In the genomic region with DNA sequence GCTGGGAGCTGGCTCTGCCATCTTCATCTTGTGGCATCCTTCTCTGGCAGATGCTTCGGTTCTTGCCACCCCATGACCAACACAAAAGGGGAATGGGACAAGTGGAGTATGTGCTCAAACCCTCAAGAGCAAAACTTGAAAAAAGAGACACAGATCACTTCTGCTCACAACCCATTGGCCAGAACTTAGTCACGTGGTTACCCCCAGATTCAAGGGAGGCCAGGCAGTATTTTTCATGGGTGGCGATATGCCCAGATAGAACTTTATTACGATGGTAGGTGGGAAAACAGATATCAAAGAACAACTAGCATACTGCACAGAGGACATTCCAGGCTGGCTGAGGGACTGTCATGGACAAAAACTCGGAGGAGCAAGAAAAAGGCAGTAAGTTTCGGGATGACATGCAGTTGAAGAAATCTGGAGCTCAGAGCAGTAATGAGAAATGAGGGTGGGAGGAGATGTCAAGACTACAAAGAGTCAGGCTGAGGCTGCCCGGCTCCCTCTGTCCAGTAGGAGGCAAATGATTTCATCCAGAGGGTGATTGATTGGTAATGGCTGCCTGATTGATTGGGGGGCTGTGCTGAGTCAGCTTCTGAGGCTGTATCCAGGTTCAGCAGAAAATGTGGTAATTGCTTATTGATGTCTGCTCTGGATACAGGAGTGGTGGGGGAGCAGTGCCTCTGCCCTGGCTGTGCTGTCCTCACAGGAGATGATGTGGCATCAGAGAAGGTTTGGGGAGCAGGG, we compare ENCODE assay signal across 27 cellular contexts. TPM values are rescaled to one million over a fixed set of nuclear protein-coding genes. Genes with fewer than 3 reads are reported as not detected.
DNase-seq lines count a peak whose midpoint lies in the region; ATAC-seq and TF ChIP-seq lines count a peak whose summit lies in the region.
"Had no signal": no experiment of that assay in that cellular context is flagged by ENCODE, and none has a peak within 500 bp of the region (broad histone marks: within the 10 kb centered on the region; RNA-seq: fewer than 3 reads in every experiment).

No MANE protein-coding gene starts in this region.

- H3K9ac ChIP-seq in mesendoderm (ENCODE audit: low read length): no peak overlapping the region

- no peak overlapping the region for H3K4me3 ChIP-seq in GM12864 (ENCODE audit: low read depth, low read length)
- no peak overlapping the region for H3K4me3 ChIP-seq in LNCaP clone FGC (ENCODE audit: low read depth, low read length)
- no peak overlapping the region for H3K4me3 ChIP-seq in choroid plexus epithelial cell (ENCODE audit: low read depth, low read length)
- no peak overlapping the region for H3K4me3 ChIP-seq in mesendoderm (ENCODE audit: low read length)
- H3K4me3 ChIP-seq: body of pancreas, heart left ventricle, spleen, thoracic aorta had no signal

- no peaks in the 10 kb centered on the region for H3K36me3 Mint-ChIP-seq in neural crest cell (ENCODE audit: low read depth)
- no peaks in the 10 kb centered on the region for H3K36me3 Mint-ChIP-seq in natural killer cell treated with Interleukin-12 subunit alpha and Interleukin-12 subunit beta and Interleukin-15 and Interleukin-18, amount 100 ng/mL, for 72 hours
- H3K36me3 Mint-ChIP-seq: activated naive CD8-positive, alpha-beta T cell; CD4-positive, CD25-positive, alpha-beta regulatory T cell had no signal

- DNase-seq in GM12864 (ENCODE audit: low read depth): no peak
- DNase-seq in LNCaP clone FGC (ENCODE audit: low read depth): peak; percentile 2
- no peak for DNase-seq in choroid plexus epithelial cell (ENCODE audit: low read depth)
- DNase-seq in neural crest cell (ENCODE audit: low read depth, low spot score): no peak
- no peak for DNase-seq in AML-193 (lab: John Stamatoyannopoulos, UW)
- DNase-seq in natural killer cell treated with Interleukin-12 subunit alpha and Interleukin-12 subunit beta and Interleukin-15 and Interleukin-18, amount 100 ng/mL, for 72 hours (ENCODE audit: low spot score): no peak
- DNase-seq in AG20443 (ENCODE audit: low spot score): no peak
- no peak for DNase-seq in mesendoderm
- DNase-seq: activated CD4-positive, alpha-beta T cell treated with anti-CD3 and anti-CD28 coated beads, Interleukin-2, amount 50 U/mL, for 4 hours; activated CD8-positive, alpha-beta memory T cell treated with anti-CD3 and anti-CD28 coated beads, Interleukin-2, amount 50 U/mL, for 48 hours; body of pancreas; CD4-positive, CD25-positive, alpha-beta regulatory T cell; cortex of kidney; heart left ventricle; immature natural killer cell; left ventricle myocardium superior; NCI-H1417; NCI-H510A treated with DMSO at 0.1 percent for 48 hours; nucleus accumbens; RPMI8226; spleen; stimulated activated CD4-positive, alpha-beta T cell treated with anti-CD3 and anti-CD28 coated beads, Interleukin-4, amount 100 ng/mL, for 24 hours; stimulated activated naive CD4-positive, alpha-beta T cell treated with Interleukin-2 at 50 U/mL for 16 hours had no signal

- peaks cover 17% of the 10 kb centered on the region for H3K79me1 ChIP-seq in mesendoderm (ENCODE audit: low read length)

- no peak overlapping the region for H2BK5ac ChIP-seq in mesendoderm (ENCODE audit: low read length)

- H4K8ac ChIP-seq in mesendoderm (ENCODE audit: low read depth, low read length): no peak overlapping the region

- H3K23ac ChIP-seq in mesendoderm (ENCODE audit: low read length): no peak overlapping the region

- no peak overlapping the region for H3K4me2 ChIP-seq in mesendoderm (ENCODE audit: low read length)

- no peak for ATAC-seq in natural killer cell treated with Interleukin-12 subunit alpha and Interleukin-12 subunit beta and Interleukin-15 and Interleukin-18, amount 100 ng/mL, for 72 hours

- no peak overlapping the region for H2AK5ac ChIP-seq in mesendoderm (ENCODE audit: low read length)

- no peak overlapping the region for H3K4ac ChIP-seq in mesendoderm (ENCODE audit: low read depth, low read length)

- H3K4me1 Mint-ChIP-seq in neural crest cell: peaks cover 28% of the 10 kb centered on the region
- H3K4me1 Mint-ChIP-seq in natural killer cell treated with Interleukin-12 subunit alpha and Interleukin-12 subunit beta and Interleukin-15 and Interleukin-18, amount 100 ng/mL, for 72 hours (ENCODE audit: low read depth in 2 of 2): peaks cover 28 to 63% of the 10 kb centered on the region in 2 donors
- H3K4me1 Mint-ChIP-seq: CD4-positive, CD25-positive, alpha-beta regulatory T cell had no signal

- no peaks in the 10 kb centered on the region for H3K27me3 Mint-ChIP-seq in neural crest cell (ENCODE audit: low read depth)
- H3K27me3 Mint-ChIP-seq in natural killer cell treated with Interleukin-12 subunit alpha and Interleukin-12 subunit beta and Interleukin-15 and Interleukin-18, amount 100 ng/mL, for 72 hours: peaks cover 14 to 20% of the 10 kb centered on the region in 2 donors
- H3K27me3 Mint-ChIP-seq: CD4-positive, CD25-positive, alpha-beta regulatory T cell had no signal

- H3K9me3 Mint-ChIP-seq in neural crest cell: no peaks in the 10 kb centered on the region
- no peaks in the 10 kb centered on the region for H3K9me3 Mint-ChIP-seq in natural killer cell treated with Interleukin-12 subunit alpha and Interleukin-12 subunit beta and Interleukin-15 and Interleukin-18, amount 100 ng/mL, for 72 hours
- H3K9me3 Mint-ChIP-seq: activated T-helper 2 cell treated with anti-CD3 and anti-CD28 coated beads, Interferon-gamma antibody, Interleukin-2, Interleukin-4, amounts not matched to agents 10 μg/mL and 5 μg/mL and 100 μg/mL, durations not matched to agents 14 hours and 24 hours and 36 hours; CD4-positive, CD25-positive, alpha-beta regulatory T cell; immature natural killer cell had no signal

- no peak overlapping the region for H2BK120ac ChIP-seq in mesendoderm (ENCODE audit: low read depth, low read length)

- H3K4me1 ChIP-seq in mesendoderm (ENCODE audit: control insufficient read depth, low read depth, low read length): no peaks in the 10 kb centered on the region
- H3K4me1 ChIP-seq: body of pancreas had no signal

- no peak overlapping the region for H2BK15ac ChIP-seq in mesendoderm (replicated peaks; ENCODE audit: low read depth)

- no CpG with 5 or more reads among the region's 7 CpGs for WGBS in mesendoderm (ENCODE audit: extremely low coverage, insufficient coverage, low lambda C conversion rate)

- no peak overlapping the region for H3K27ac Mint-ChIP-seq in neural crest cell (ENCODE audit: unreplicated experiment)
- peak overlapping the region in 1 of 2 donors; percentile 32 for H3K27ac Mint-ChIP-seq in natural killer cell treated with Interleukin-12 subunit alpha and Interleukin-12 subunit beta and Interleukin-15 and Interleukin-18, amount 100 ng/mL, for 72 hours
- H3K27ac Mint-ChIP-seq: activated naive CD8-positive, alpha-beta T cell; activated T-helper 2 cell treated with anti-CD3 and anti-CD28 coated beads, Interferon-gamma antibody, Interleukin-2, Interleukin-4, amounts not matched to agents 10 μg/mL and 5 μg/mL and 100 μg/mL, durations not matched to agents 14 hours and 24 hours and 36 hours; CD4-positive, CD25-positive, alpha-beta regulatory T cell had no signal

- peaks cover 10% of the 10 kb centered on the region for H3K36me3 ChIP-seq in mesendoderm (ENCODE audit: control insufficient read depth, insufficient read depth, low read length)
- H3K36me3 ChIP-seq: heart left ventricle, spleen, thoracic aorta had no signal

- no peak overlapping the region for H3K18ac ChIP-seq in mesendoderm (ENCODE audit: low read length)

- no peak overlapping the region for H3K4me3 Mint-ChIP-seq in neural crest cell
- no peak overlapping the region for H3K4me3 Mint-ChIP-seq in natural killer cell treated with Interleukin-12 subunit alpha and Interleukin-12 subunit beta and Interleukin-15 and Interleukin-18, amount 100 ng/mL, for 72 hours
- H3K4me3 Mint-ChIP-seq: activated naive CD8-positive, alpha-beta T cell; CD4-positive, CD25-positive, alpha-beta regulatory T cell had no signal

- TF ChIP-seq CTCF in GM12864 (IDR thresholded peaks at IDR 0.05; ENCODE audit: low read depth, low read length, missing control alignments) (peak; percentile 3), LNCaP clone FGC (IDR thresholded peaks at IDR 0.05; ENCODE audit: control insufficient read depth, extremely low read depth, insufficient read depth) (no peak), choroid plexus epithelial cell (conservative IDR thresholded peaks at IDR 0.05; ENCODE audit: low read depth, low read length) (peak; percentile 38), neural crest cell (conservative IDR thresholded peaks at IDR 0.05) (peak; percentile 33)

- no peaks in the 10 kb centered on the region for H3K27me3 ChIP-seq in mesendoderm (ENCODE audit: insufficient read depth, low read length, poor library complexity)
- H3K27me3 ChIP-seq: body of pancreas, heart left ventricle had no signal

- no peak overlapping the region for H3K27ac ChIP-seq in mesendoderm (ENCODE audit: low read depth, low read length)
- H3K27ac ChIP-seq: body of pancreas, thoracic aorta had no signal

- H3K79me2 ChIP-seq in mesendoderm (ENCODE audit: control insufficient read depth, insufficient read depth, low read length): peaks cover 2% of the 10 kb centered on the region

- H4K5ac ChIP-seq in mesendoderm (ENCODE audit: low read length): no peak overlapping the region

- no peak overlapping the region for H3K56ac ChIP-seq in mesendoderm (ENCODE audit: low read length)

RNA-seq across cellular contexts. Expression of gene COL13A1, which starts 25.3 kb away (rescaled TPM):
- 8.1 and 9.5 TPM in 2 replicates for total RNA-seq in neural crest cell
- not detected for total RNA-seq in natural killer cell treated with Interleukin-12 subunit alpha and Interleukin-12 subunit beta and Interleukin-15 and Interleukin-18, amount 100 ng/mL, for 72 hours
- 14.4 TPM for polyA plus RNA-seq in mesendoderm (2013, experiment 1 of 2)
- polyA plus RNA-seq in mesendoderm (2013, experiment 2 of 2): 14.6 TPM
- total RNA-seq: activated T-helper 2 cell treated with anti-CD3 and anti-CD28 coated beads, Interferon-gamma antibody, Interleukin-2, Interleukin-4, amounts not matched to agents 10 μg/mL and 5 μg/mL and 100 μg/mL, durations not matched to agents 14 hours and 24 hours and 36 hours; CD4-positive, CD25-positive, alpha-beta regulatory T cell; T-helper 2 cell treated with Interferon-gamma antibody and Interleukin-4, amounts not matched to agents 100 ng/mL and 5 ng/mL, for 36 hours had no signal
- polyA plus RNA-seq: CD4-positive, CD25-positive, alpha-beta regulatory T cell had no signal
